In the genomic region with DNA sequence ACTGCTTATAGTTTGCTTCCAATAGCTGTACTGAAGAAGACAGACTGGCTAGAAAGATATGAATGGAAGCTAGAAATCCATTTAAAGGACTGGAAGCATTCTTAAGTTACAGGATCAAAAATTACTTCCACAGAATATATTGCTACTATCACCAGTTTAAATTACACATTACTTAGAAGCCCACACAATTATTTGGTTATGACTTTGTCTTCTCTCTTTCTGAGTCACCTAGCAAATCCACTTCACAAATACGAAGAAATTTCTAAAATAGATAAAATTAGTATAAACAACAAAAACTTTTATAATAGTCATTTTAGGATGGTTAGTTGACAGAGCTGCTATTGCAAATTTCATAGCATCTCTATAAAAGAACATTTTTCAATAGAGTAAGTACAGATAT, we compare ENCODE assay signal across 22 cellular contexts.
"Had no signal": no experiment of that assay in that cellular context is flagged by ENCODE, and none has a peak within 500 bp of the region (broad histone marks: within the 10 kb centered on the region; RNA-seq: fewer than 3 reads in every experiment).

No MANE protein-coding gene starts in this region.

- H3K4me3 ChIP-seq: PC-9, SJSA1, SK-N-MC had no signal

- H2AFZ ChIP-seq: PC-9 had no signal

- DNase-seq: KBM-7, MV-4-11, NCI-H1092, NCI-H1105 treated with DMSO at 0.1 percent for 48 hours, NCI-H1417 treated with DMSO at 0.1 percent for 48 hours, NCI-H146, NCI-H187, NCI-H2029, NCI-H2081 treated with DMSO at 0.1 percent for 48 hours, NCI-H2171, NCI-H226, NCI-H446, NCI-H510A, NCI-H524 treated with DMSO at 0.1 percent for 48 hours, NCI-H69, NCI-H774, PC-9, Right ventricle myocardium superior, RPMI8226, SIG-M5 had no signal

- H3K9me3 ChIP-seq: SJSA1 had no signal

- H3K4me1 ChIP-seq: SJSA1 had no signal

- H3K27me3 ChIP-seq: SJSA1 had no signal

- H3K36me3 ChIP-seq: SJSA1 had no signal

- H3K4me2 ChIP-seq: PC-9 had no signal

- H3K27ac ChIP-seq: PC-9, SJSA1, SK-N-MC had no signal
